ENCODE assay signal across 18 cellular contexts in genomic region chr4:1797861-1798529, GRCh38. TPM values are rescaled to one million over a fixed set of nuclear protein-coding genes. Genes with fewer than 3 reads are reported as not detected.
DNase-seq lines count a peak whose midpoint lies in the region; ATAC-seq, FAIRE-seq and TF ChIP-seq lines count a peak whose summit lies in the region.
"Had no signal": no experiment of that assay in that cellular context is flagged by ENCODE, and none has a peak within 500 bp of the region (broad histone marks: within the 10 kb centered on the region; RNA-seq: fewer than 3 reads in every experiment).

No MANE protein-coding gene starts in this region.

- H3K27me3 ChIP-seq in K562 (ENCODE audit: control insufficient read depth in 2 of 2, insufficient read depth in 2 of 2, low read length in 2 of 2) (no peaks in the 10 kb centered on the region), HepG2 (ENCODE audit: control insufficient read depth in 1 of 2, insufficient read depth in 2 of 2, low read length in 2 of 2) (no peaks in the 10 kb centered on the region; a peak in 1 of 5 replicates)

- FAIRE-seq in K562 (lab: Jason Lieb, UNC) (no peak), HepG2 (lab: Jason Lieb, UNC) (no peak)
- FAIRE-seq: A549, HTR-8/SVneo had no signal

- peak in 8 of 14 donors; percentile 27 to 77 (median 58) for DNase-seq in C1 segment of cervical spinal cord (lab: John Stamatoyannopoulos, UW)
- peak in 1 of 4 experiments; percentile 21 for DNase-seq in K562 (ENCODE audit: extremely low read depth in 1 of 4, low spot score in 3 of 4)
- peak; percentile 60 for DNase-seq in HepG2 (ENCODE audit: low spot score)
- peak; percentile 77 for DNase-seq in retina
- DNase-seq in kidney glomerular epithelial cell (lab: John Stamatoyannopoulos, UW), result no peak
- no peak for DNase-seq in glomerular visceral epithelial cell (ENCODE audit: extremely low spot score)
- DNase-seq: CD4-positive, CD25-positive, alpha-beta regulatory T cell; DMS53; NCI-H1092; NCI-H1694; NCI-H69; Right ventricle myocardium superior had no signal

- 86% methylated on average over 7 of the region's 22 CpGs for WGBS in K562 (ENCODE audit: insufficient coverage, low coverage, missing lambda C conversion rate)
- no CpG with 5 or more reads among the region's 22 CpGs for WGBS in HepG2 (ENCODE audit: low lambda C conversion rate)

- POLR2A ChIA-PET in K562 (lab: Yijun Ruan, JAX) (interaction anchor here (0.6 to 1.4 kb wide), 2 partner anchors 9 to 50 kb away, joined by 3 to 4 read pairs; no protein-coding TSS in a partner anchor), HepG2 (lab: Yijun Ruan, JAX) (interaction anchor here (1.5 to 28.6 kb wide), 5 partner anchors 9 to 50 kb away, joined by 8 to 1258 read pairs (median 48); no protein-coding TSS in a partner anchor)

- TF ChIP-seq POLR2A in K562 (conservative IDR thresholded peaks at IDR 0.05) (no peak), HepG2 (IDR thresholded peaks at IDR 0.05; ENCODE audit: insufficient read depth in 1 of 2, low read depth in 2 of 2, low read length in 2 of 2) (no peak)

- BruUV-seq in K562 (replicated peaks; lab: Mats Ljungman, UMichigan) (no TSS peak), HepG2 (replicated peaks; lab: Mats Ljungman, UMichigan) (no TSS peak)

- intact Hi-C loops in K562 (cut with micrococcal nuclease), result no loop called here
- intact Hi-C loops in HepG2 (cut with micrococcal nuclease; ENCODE audit: unreplicated experiment), result loop anchor here (2.0 to 5.0 kb wide), 2 partner anchors 13 to 51 kb away; no protein-coding TSS in a partner anchor

- no peak overlapping the region for H2AFZ ChIP-seq in K562 (ENCODE audit: low read depth, low read length)
- no peak overlapping the region for H2AFZ ChIP-seq in HepG2 (ENCODE audit: low read length)

- peaks cover 7% of the 10 kb centered on the region for H3K9me1 ChIP-seq in K562 (ENCODE audit: control insufficient read depth, insufficient read depth, low read length)

- no peaks in the 10 kb centered on the region for H3K9me3 ChIP-seq in K562 (replicated peaks; ENCODE audit: control insufficient read depth, insufficient read depth, low read depth, low read length)
- no peaks in the 10 kb centered on the region for H3K9me3 ChIP-seq in HepG2 (ENCODE audit: low read length)
- H3K9me3 ChIP-seq: A549, HAP-1 had no signal

- TF ChIP-seq EP300 in K562 (IDR thresholded peaks at IDR 0.05; ENCODE audit: low read length) (no peak), HepG2 (IDR thresholded peaks at IDR 0.05; ENCODE audit: low read depth in 2 of 2, low read length in 2 of 2) (peak in 1 of 2 experiments; percentile 67; a peak in 2 of 4 replicates), HepG2 (CRISPR knock-in tag; IDR thresholded peaks at IDR 0.05; ENCODE audit: borderline replicate concordance) (no peak)

- in situ Hi-C loops in K562 (cut with MboI), result no loop called here
- in situ Hi-C loops in HepG2 (cut with HindIII; ENCODE audit: extremely low pct_ligation_motif_present, low pct_unique_long_range_greater_than_20kb), result no loop called here

- ATAC-seq in K562 (no peak), HepG2 (peak; percentile 9), GM19452 (IDR thresholded peaks at IDR 0.05; ENCODE audit: unreplicated experiment) (no peak), HG03342 (IDR thresholded peaks at IDR 0.05; ENCODE audit: unreplicated experiment) (no peak)
- ATAC-seq: A549, Panc1 had no signal

- no peak for TF ChIP-seq RAD21 in K562 (CRISPR knock-in tag; conservative IDR thresholded peaks at IDR 0.05 in 1 of 2, IDR thresholded peaks at IDR 0.05 in 1 of 2)
- TF ChIP-seq RAD21 in HepG2 (CRISPR knock-in tag; IDR thresholded peaks at IDR 0.05), result no peak; the same call in 1 of the 2 replicates

- H3K9ac ChIP-seq in K562 (ENCODE audit: insufficient read depth in 1 of 2, low read depth in 2 of 2, low read length in 2 of 2) (peak overlapping the region in 1 of 2 experiments; percentile 64; a peak in 1 of 4 replicates), HepG2 (ENCODE audit: insufficient read depth, low read depth, low read length) (peak overlapping the region; percentile 94)

- H3K27ac ChIP-seq in K562 (ENCODE audit: extremely low read depth, low read depth, low read length) (no peak overlapping the region), HepG2 (ENCODE audit: extremely low read length, insufficient read depth, low read length) (peak overlapping the region; percentile 92)
- H3K27ac ChIP-seq: A549 had no signal

- TF ChIP-seq CTCF in K562 (IDR thresholded peaks at IDR 0.05 in 2 of 3, conservative IDR thresholded peaks at IDR 0.05 in 1 of 3; ENCODE audit: insufficient read depth in 2 of 3, low read depth in 1 of 3, low read length in 3 of 3) (no peak), HepG2 (CRISPR knock-in tag; IDR thresholded peaks at IDR 0.05) (peak; percentile 20; the same call in 1 of the 2 replicates)

- H3K4me3 ChIP-seq in K562 (no peak overlapping the region), HepG2 (replicated peaks in 1 of 3; ENCODE audit: insufficient read depth in 1 of 3, low read depth in 2 of 3, low read length in 3 of 3) (peak overlapping the region; percentile 18 to 95 (median 19))
- H3K4me3 ChIP-seq: A549, HAP-1 had no signal

- peaks cover 3 to 84% of the 10 kb centered on the region in 2 experiments; a peak in 3 of 5 replicates for H3K4me1 ChIP-seq in K562 (replicated peaks in 1 of 2; ENCODE audit: control insufficient read depth in 2 of 2, insufficient read depth in 2 of 2, low read length in 2 of 2)
- peaks cover 72% of the 10 kb centered on the region for H3K4me1 ChIP-seq in HepG2 (ENCODE audit: insufficient read depth, low read length)

- CTCF ChIA-PET in K562 (lab: Yijun Ruan, JAX; ENCODE audit: low intra/inter-chr PET ratio), result no interaction called here
- CTCF ChIA-PET in HepG2 (lab: Yijun Ruan, JAX; ENCODE audit: low intra/inter-chr PET ratio, low total read pairs), result no interaction called here

- H3K4me2 ChIP-seq in K562 (ENCODE audit: insufficient read depth, low read length) (no peak overlapping the region), HepG2 (ENCODE audit: low read depth, low read length) (peak overlapping the region; percentile 94)
- H3K4me2 ChIP-seq: A549 had no signal

- peaks cover 55% of the 10 kb centered on the region; the same call in 2 of the 3 replicates for H3K36me3 ChIP-seq in K562 (ENCODE audit: control insufficient read depth, insufficient read depth, low read length)
- H3K36me3 ChIP-seq in HepG2 (replicated peaks in 1 of 2; ENCODE audit: control insufficient read depth in 1 of 2, insufficient read depth in 2 of 2, low read length in 2 of 2), result peaks cover 20 to 33% of the 10 kb centered on the region in 2 experiments; a peak in 4 of 5 replicates

- H4K20me1 ChIP-seq in K562 (replicated peaks; ENCODE audit: control insufficient read depth, insufficient read depth, low read length) (peaks cover 20% of the 10 kb centered on the region), HepG2 (ENCODE audit: insufficient read depth, low read length) (peaks cover 25% of the 10 kb centered on the region)

- peaks cover 48% of the 10 kb centered on the region for H3K79me2 ChIP-seq in K562 (ENCODE audit: control insufficient read depth, insufficient read depth, low read length)
- peaks cover 61% of the 10 kb centered on the region for H3K79me2 ChIP-seq in HepG2 (ENCODE audit: insufficient read depth, low read length)

RNA-seq across cellular contexts. Expression of gene FGFR3, which starts 4.9 kb away (rescaled TPM):
- 54.4 and 166 TPM in 2 replicates for total RNA-seq in K562 (2011; cell fraction: chromatin; rRNA removed; ENCODE audit: low replicate concordance)
- total RNA-seq in K562 (2011; cell fraction: nucleolus; rRNA removed), result 200 and 208 TPM in 2 replicates
- 76.8 and 80.7 TPM in 2 replicates for total RNA-seq in K562 (2011; cell fraction: nucleoplasm; rRNA removed)
- total RNA-seq in K562 (2014; rRNA removed) (39.9 and 43.8 TPM in 2 replicates), K562 (2014; rRNA removed; fragmentation: Illumina TruSeq; extraction: Trizol) (6.3 and 6.5 TPM in 2 replicates), K562 (2015; rRNA removed; fragmentation: Illumina TruSeq; extraction: Trizol) (12.7 and 14.1 TPM in 2 replicates), K562 (2021) (47.8 and 60.4 TPM in 2 replicates), HepG2 (2016; rRNA removed; fragmentation: Illumina TruSeq; extraction: Trizol) (40.2 and 103 TPM in 2 replicates)
- polyA plus RNA-seq in K562 (2011; rRNA removed) (20.4 and 21.7 TPM in 2 replicates), K562 (2014; fragmentation: Illumina TruSeq; extraction: Trizol) (8.4 and 22.9 TPM in 2 replicates), K562 (2014; fragmentation: Nextera tagmentation; extraction: Ambion mirVana) (1 to 10 TPM; 1.2 to 1.7 TPM), K562 (2014; rRNA removed) (48.9 and 51.5 TPM in 2 replicates), HepG2 (2011; rRNA removed) (109 and 159 TPM in 2 replicates)
- 18.7 and 54.2 TPM in 2 replicates for polyA plus RNA-seq in K562 (2011; cell fraction: cytosol; rRNA removed)
- polyA plus RNA-seq in K562 (2011; cell fraction: nucleus; rRNA removed), result 176 and 334 TPM in 2 replicates
- polyA plus RNA-seq in K562 (2012), result 15.0 and 22.4 TPM in 2 replicates
- polyA minus RNA-seq in K562 (2011; rRNA and poly(A)+ RNA removed), result 3.9 and 9.3 TPM in 2 replicates
- 30.2 and 37.6 TPM in 2 replicates for polyA minus RNA-seq in K562 (2011; cell fraction: cytosol; rRNA and poly(A)+ RNA removed)
- 59.1 and 74.0 TPM in 2 replicates for polyA minus RNA-seq in K562 (2011; cell fraction: nucleus; rRNA and poly(A)+ RNA removed)
- 18.3 and 22.4 TPM in 2 replicates for total RNA-seq in HepG2 (2016; cell fraction: cytosol; rRNA removed; fragmentation: Illumina TruSeq; extraction: Trizol; ENCODE audit: low read depth)
- total RNA-seq in HepG2 (2016; cell fraction: insoluble cytoplasmic fraction; rRNA removed; fragmentation: Illumina TruSeq; extraction: Trizol), result 38.7 and 106 TPM in 2 replicates
- 39.4 and 45.4 TPM in 2 replicates for total RNA-seq in HepG2 (2016; cell fraction: membrane; rRNA removed; fragmentation: Illumina TruSeq; extraction: Trizol)
- total RNA-seq in HepG2 (2016; cell fraction: nucleus; rRNA removed; fragmentation: Illumina TruSeq; extraction: Trizol), result 114 and 144 TPM in 2 replicates
- 87.8 and 132 TPM in 2 replicates for polyA plus RNA-seq in HepG2 (2011; cell fraction: cytosol; rRNA removed)
- polyA plus RNA-seq in HepG2 (2011; cell fraction: nucleus; rRNA removed), result 914 and 1,354 TPM in 2 replicates
- polyA plus RNA-seq in HepG2 (2012), result 127 and 140 TPM in 2 replicates
- polyA plus RNA-seq in HepG2 (2016; cell fraction: cytosol; fragmentation: Illumina TruSeq; extraction: Trizol; ENCODE audit: low read depth), result 6.7 and 7.6 TPM in 2 replicates
- polyA plus RNA-seq in HepG2 (2016; cell fraction: insoluble cytoplasmic fraction; fragmentation: Illumina TruSeq; extraction: Trizol; ENCODE audit: low read depth), result 36.5 and 42.1 TPM in 2 replicates
- polyA plus RNA-seq in HepG2 (2016; cell fraction: membrane; fragmentation: Illumina TruSeq; extraction: Trizol; ENCODE audit: low read depth), result 24.3 and 24.6 TPM in 2 replicates
- 393 and 407 TPM in 2 replicates for polyA plus RNA-seq in HepG2 (2016; cell fraction: nucleus; fragmentation: Illumina TruSeq; extraction: Trizol; ENCODE audit: insufficient read depth, low read depth)
- 7.3 and 222 TPM in 2 replicates for polyA minus RNA-seq in HepG2 (2011; rRNA and poly(A)+ RNA removed; ENCODE audit: low replicate concordance)
- 97.8 and 100 TPM in 2 replicates for polyA minus RNA-seq in HepG2 (2011; cell fraction: cytosol; rRNA and poly(A)+ RNA removed)
- polyA minus RNA-seq in HepG2 (2011; cell fraction: nucleus; rRNA and poly(A)+ RNA removed), result 130 and 153 TPM in 2 replicates
- polyA plus RNA-seq: CD4-positive, CD25-positive, alpha-beta regulatory T cell had no signal

RNA-seq across cellular contexts. Expression of gene LETM1, which starts 58.0 kb away (rescaled TPM):
- total RNA-seq in K562 (2011; cell fraction: chromatin; rRNA removed; ENCODE audit: low replicate concordance), result 127 and 320 TPM in 2 replicates
- 226 and 230 TPM in 2 replicates for total RNA-seq in K562 (2011; cell fraction: nucleolus; rRNA removed)
- total RNA-seq in K562 (2011; cell fraction: nucleoplasm; rRNA removed), result 127 and 144 TPM in 2 replicates
- total RNA-seq in K562 (2014; rRNA removed), result 99.1 and 118 TPM in 2 replicates
- total RNA-seq in K562 (2014; rRNA removed; fragmentation: Illumina TruSeq; extraction: Trizol), result 26.9 and 33.1 TPM in 2 replicates
- total RNA-seq in K562 (2015; rRNA removed; fragmentation: Illumina TruSeq; extraction: Trizol), result 48.3 and 49.6 TPM in 2 replicates
- 105 and 109 TPM in 2 replicates for total RNA-seq in K562 (2021)
- 28.3 and 38.6 TPM in 2 replicates for polyA plus RNA-seq in K562 (2011; rRNA removed)
- 25.3 and 48.8 TPM in 2 replicates for polyA plus RNA-seq in K562 (2011; cell fraction: cytosol; rRNA removed)
- 122 and 226 TPM in 2 replicates for polyA plus RNA-seq in K562 (2011; cell fraction: nucleus; rRNA removed)
- 34.0 and 53.2 TPM in 2 replicates for polyA plus RNA-seq in K562 (2012)
- 35.0 and 44.2 TPM in 2 replicates for polyA plus RNA-seq in K562 (2014; fragmentation: Illumina TruSeq; extraction: Trizol)
- 1 to 10 TPM; 3.9 to 5.6 TPM for polyA plus RNA-seq in K562 (2014; fragmentation: Nextera tagmentation; extraction: Ambion mirVana)
- 67.7 and 72.0 TPM in 2 replicates for polyA plus RNA-seq in K562 (2014; rRNA removed)
- 43.8 and 47.1 TPM in 2 replicates for polyA minus RNA-seq in K562 (2011; rRNA and poly(A)+ RNA removed)
- polyA minus RNA-seq in K562 (2011; cell fraction: cytosol; rRNA and poly(A)+ RNA removed), result 67.2 and 76.8 TPM in 2 replicates
- 76.1 and 82.1 TPM in 2 replicates for polyA minus RNA-seq in K562 (2011; cell fraction: nucleus; rRNA and poly(A)+ RNA removed)
- 29.4 and 41.6 TPM in 2 replicates for total RNA-seq in HepG2 (2016; rRNA removed; fragmentation: Illumina TruSeq; extraction: Trizol)
- 5.3 and 7.1 TPM in 2 replicates for total RNA-seq in HepG2 (2016; cell fraction: cytosol; rRNA removed; fragmentation: Illumina TruSeq; extraction: Trizol; ENCODE audit: low read depth)
- total RNA-seq in HepG2 (2016; cell fraction: insoluble cytoplasmic fraction; rRNA removed; fragmentation: Illumina TruSeq; extraction: Trizol), result 25.4 and 43.2 TPM in 2 replicates
- total RNA-seq in HepG2 (2016; cell fraction: membrane; rRNA removed; fragmentation: Illumina TruSeq; extraction: Trizol), result 10.6 and 10.8 TPM in 2 replicates
- total RNA-seq in HepG2 (2016; cell fraction: nucleus; rRNA removed; fragmentation: Illumina TruSeq; extraction: Trizol), result 39.8 and 46.4 TPM in 2 replicates
- polyA plus RNA-seq in HepG2 (2011; rRNA removed), result 9.7 and 14.7 TPM in 2 replicates
- polyA plus RNA-seq in HepG2 (2011; cell fraction: cytosol; rRNA removed), result 6.3 and 8.5 TPM in 2 replicates
- polyA plus RNA-seq in HepG2 (2011; cell fraction: nucleus; rRNA removed), result 56.2 and 61.1 TPM in 2 replicates
- polyA plus RNA-seq in HepG2 (2012), result 12.6 and 16.7 TPM in 2 replicates
- 1.6 and 2.1 TPM in 2 replicates for polyA plus RNA-seq in HepG2 (2016; cell fraction: cytosol; fragmentation: Illumina TruSeq; extraction: Trizol; ENCODE audit: low read depth)
- polyA plus RNA-seq in HepG2 (2016; cell fraction: insoluble cytoplasmic fraction; fragmentation: Illumina TruSeq; extraction: Trizol; ENCODE audit: low read depth), result 14.8 and 19.6 TPM in 2 replicates
- polyA plus RNA-seq in HepG2 (2016; cell fraction: membrane; fragmentation: Illumina TruSeq; extraction: Trizol; ENCODE audit: low read depth), result 3.7 and 4.3 TPM in 2 replicates
- polyA plus RNA-seq in HepG2 (2016; cell fraction: nucleus; fragmentation: Illumina TruSeq; extraction: Trizol; ENCODE audit: insufficient read depth, low read depth), result 74.4 and 84.9 TPM in 2 replicates
- 41.3 and 51.6 TPM in 2 replicates for polyA minus RNA-seq in HepG2 (2011; rRNA and poly(A)+ RNA removed; ENCODE audit: low replicate concordance)
- 26.3 and 30.1 TPM in 2 replicates for polyA minus RNA-seq in HepG2 (2011; cell fraction: cytosol; rRNA and poly(A)+ RNA removed)
- polyA minus RNA-seq in HepG2 (2011; cell fraction: nucleus; rRNA and poly(A)+ RNA removed), result 21.1 and 31.3 TPM in 2 replicates

Comparison
In these comparisons a context has a peak if more than half of its experiments do, and no peak if none do; other contexts are left out.
1. DNase-seq: peak in C1 segment of cervical spinal cord (8 of 14), HepG2 (single experiment) and retina (single experiment); none in kidney glomerular epithelial cell (single experiment) and glomerular visceral epithelial cell (single experiment).